Comparison of ENCODE assay signal across 18 cellular contexts in the genomic region with DNA sequence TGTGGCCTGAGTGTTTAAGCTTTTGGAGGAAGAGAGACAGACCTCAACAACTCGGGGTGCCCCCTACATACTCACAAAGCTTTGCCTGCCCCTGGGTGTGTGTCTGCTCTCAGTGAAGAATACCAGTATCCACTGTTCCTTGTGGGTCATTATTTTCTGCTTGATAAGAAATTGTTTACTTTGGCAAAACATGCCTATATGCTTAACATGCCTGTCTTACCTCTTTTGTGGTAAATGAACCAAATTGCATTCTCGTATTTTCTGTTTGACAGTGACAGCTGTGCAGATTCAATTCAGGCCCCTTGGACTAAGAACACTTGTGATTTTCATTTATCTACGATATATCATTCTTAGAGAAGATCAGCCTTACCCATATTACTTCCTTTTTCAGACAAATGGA. TPM values are rescaled to one million over a fixed set of nuclear protein-coding genes. Genes with fewer than 3 reads are reported as not detected.
"Had no signal": no experiment of that assay in that cellular context is flagged by ENCODE, and none has a peak within 500 bp of the region (broad histone marks: within the 10 kb centered on the region; RNA-seq: fewer than 3 reads in every experiment).

No MANE protein-coding gene starts in this region.

- H3K27me3 Mint-ChIP-seq: activated CD4-positive, alpha-beta memory T cell treated with anti-CD3 and anti-CD28 coated beads for 36 hours; activated naive CD8-positive, alpha-beta T cell treated with anti-CD3 and anti-CD28 coated beads, Interleukin-2, amount 10 ng/mL, durations not matched to agents 7 days and 5 days; brain; naive thymus-derived CD4-positive, alpha-beta T cell had no signal

- H3K9me3 ChIP-seq: pancreas, right lobe of liver, spleen had no signal

- H3K27ac ChIP-seq: pancreas, right lobe of liver, spleen had no signal

- H3K4me1 Mint-ChIP-seq: naive thymus-derived CD4-positive, alpha-beta T cell had no signal

- H3K9me3 Mint-ChIP-seq: activated CD4-positive, alpha-beta memory T cell treated with anti-CD3 and anti-CD28 coated beads for 36 hours; activated naive CD8-positive, alpha-beta T cell treated with anti-CD3 and anti-CD28 coated beads, Interleukin-2, amount 10 ng/mL, durations not matched to agents 7 days and 5 days; brain; T-helper 2 cell treated with Interferon-gamma antibody and Interleukin-4, amounts not matched to agents 5 μg/mL and 100 μg/mL, for 36 hours; WTC11 had no signal

- DNase-seq: activated CD4-positive, alpha-beta memory T cell treated with anti-CD3 and anti-CD28 coated beads for 36 hours; activated CD4-positive, alpha-beta T cell treated with anti-CD3 and anti-CD28 coated beads for 4 hours; activated naive CD4-positive, alpha-beta T cell; activated naive CD8-positive, alpha-beta T cell treated with anti-CD3 and anti-CD28 coated beads, Interleukin-2, amount 10 ng/mL, durations not matched to agents 7 days and 5 days; amygdala; central memory CD4-positive, alpha-beta T cell; dorsolateral prefrontal cortex; erythroblast; hypothalamus; naive thymus-derived CD4-positive, alpha-beta T cell; pancreas; right lobe of liver; spleen; stimulated activated naive CD4-positive, alpha-beta T cell had no signal

- H3K27me3 ChIP-seq: dorsolateral prefrontal cortex, pancreas, right lobe of liver, spleen had no signal

- H3K36me3 Mint-ChIP-seq: activated CD4-positive, alpha-beta memory T cell treated with anti-CD3 and anti-CD28 coated beads for 36 hours; WTC11 had no signal

- H3K4me1 ChIP-seq: pancreas had no signal

- H3K4me3 Mint-ChIP-seq: activated CD4-positive, alpha-beta memory T cell treated with anti-CD3 and anti-CD28 coated beads for 36 hours; activated naive CD8-positive, alpha-beta T cell treated with anti-CD3 and anti-CD28 coated beads, Interleukin-2, amount 10 ng/mL, durations not matched to agents 7 days and 5 days; brain; naive thymus-derived CD4-positive, alpha-beta T cell; T-helper 2 cell treated with Interferon-gamma antibody and Interleukin-4, amounts not matched to agents 5 μg/mL and 100 μg/mL, for 36 hours; WTC11 had no signal

- H3K4me3 ChIP-seq: dorsolateral prefrontal cortex, pancreas, right lobe of liver, spleen had no signal

- H3K27ac Mint-ChIP-seq: activated CD4-positive, alpha-beta memory T cell treated with anti-CD3 and anti-CD28 coated beads for 36 hours; activated naive CD8-positive, alpha-beta T cell treated with anti-CD3 and anti-CD28 coated beads, Interleukin-2, amount 10 ng/mL, durations not matched to agents 7 days and 5 days; naive thymus-derived CD4-positive, alpha-beta T cell; T-helper 2 cell treated with Interferon-gamma antibody and Interleukin-4, amounts not matched to agents 5 μg/mL and 100 μg/mL, for 36 hours; WTC11 had no signal

RNA-seq across cellular contexts. Expression of a gene that starts 50.6 kb away (rescaled TPM):
- total RNA-seq: mononuclear cell had no signal
- polyA plus RNA-seq: naive thymus-derived CD4-positive, alpha-beta T cell had no signal
